ENCODE assay signal across 28 cellular contexts in the genomic region with DNA sequence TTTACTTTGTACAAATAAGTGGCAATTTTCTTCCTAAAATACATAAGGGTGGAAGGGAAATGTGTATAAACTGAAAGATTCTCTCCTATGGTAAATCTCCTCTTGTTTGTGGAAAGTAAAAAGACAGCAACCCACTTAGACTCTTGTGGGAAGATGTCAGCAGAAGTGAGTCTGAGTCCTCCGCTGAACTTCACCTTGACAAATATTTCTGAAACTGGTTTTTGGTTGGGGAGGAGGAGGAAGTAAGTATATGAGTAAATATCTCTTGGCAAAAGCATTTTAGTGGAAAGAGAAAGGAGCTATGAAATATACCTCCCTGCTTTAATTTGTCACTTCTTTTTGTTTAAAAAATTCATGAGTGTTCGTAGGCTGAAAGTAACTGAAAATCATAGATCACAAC.
"Had no signal": no experiment of that assay in that cellular context is flagged by ENCODE, and none has a peak within 500 bp of the region (broad histone marks: within the 10 kb centered on the region; RNA-seq: fewer than 3 reads in every experiment).

No MANE protein-coding gene starts in this region.

- H3K4me3 ChIP-seq: SJCRH30, SK-N-MC had no signal

- H3K27me3 ChIP-seq: SJCRH30 had no signal

- ATAC-seq: PC-3, Right ventricle myocardium inferior, SK-N-SH treated with all-trans-retinoic acid at 6 μM for 48 hours had no signal

- H3K27ac ChIP-seq: KMS-11, RWPE1, SJCRH30, SK-N-MC had no signal

- H3K9me3 ChIP-seq: SJCRH30 had no signal

- DNase-seq: Karpas-422; KBM-7; MM.1S; MV-4-11; NCI-H1092; NCI-H1105; NCI-H1417 treated with DMSO at 0.1 percent for 48 hours; NCI-H1436 treated with DMSO at 0.1 percent for 48 hours; NCI-H1694 treated with DMSO at 0.1 percent for 48 hours; NCI-H187 treated with DMSO at 0.1 percent for 48 hours; NCI-H2081; NCI-H2171 treated with DMSO at 0.1 percent for 48 hours; NCI-H446; NCI-H510A treated with DMSO at 0.1 percent for 48 hours; NCI-H524 treated with DMSO at 0.1 percent for 48 hours; NCI-H526 treated with DMSO at 0.1 percent for 48 hours; NCI-H774; NK-92 treated with Interleukin-12 subunit alpha and Interleukin-12 subunit beta, amount 100 ng/mL, for 24 hours; OCI-M1; PC-3; SHP77; SIG-M5; SJCRH30 had no signal

- H3K4me1 ChIP-seq: SJCRH30 had no signal

- H3K36me3 ChIP-seq: SJCRH30 had no signal
